Comparison of ENCODE assay signal across 15 cellular contexts in the genomic region with DNA sequence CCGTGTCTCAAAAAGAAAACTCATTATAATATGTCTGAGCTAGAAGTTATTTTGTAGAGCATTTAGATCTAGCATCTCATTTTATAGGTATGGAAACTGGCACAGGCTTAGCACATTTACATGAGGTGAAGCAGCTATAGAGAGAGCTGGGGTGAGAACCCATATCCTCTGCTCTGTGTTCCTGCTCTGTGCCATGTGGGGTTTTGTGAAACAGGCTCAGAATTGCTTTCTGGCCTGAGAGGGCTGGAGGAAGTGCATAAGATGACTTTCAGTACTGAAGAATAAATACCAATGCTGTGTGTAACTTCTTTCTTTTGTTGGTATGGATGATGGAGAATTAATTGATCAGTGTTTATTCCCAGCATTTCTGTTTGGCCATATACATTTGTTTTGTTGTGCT.
DNase-seq lines count a peak whose midpoint lies in the region; ATAC-seq and TF ChIP-seq lines count a peak whose summit lies in the region.
"Had no signal": no experiment of that assay in that cellular context is flagged by ENCODE, and none has a peak within 500 bp of the region (broad histone marks: within the 10 kb centered on the region; RNA-seq: fewer than 3 reads in every experiment).

No MANE protein-coding gene starts in this region.

- TF ChIP-seq EP300 in ovary (IDR thresholded peaks at IDR 0.05) = no peak

- H3K36me3 ChIP-seq in ovary = no peaks in the 10 kb centered on the region
- H3K36me3 ChIP-seq: suprapubic skin had no signal

- DNase-seq in MV-4-11 (lab: John Stamatoyannopoulos, UW) (peak; percentile 27), COLO668 (lab: John Stamatoyannopoulos, UW; ENCODE audit: unreplicated experiment) (no peak), ovary (no peak), mucosa of gallbladder (ENCODE audit: low spot score) (no peak), sciatic nerve (ENCODE audit: low spot score) (no peak)
- DNase-seq: activated CD4-positive, alpha-beta T cell treated with anti-CD3 and anti-CD28 coated beads, Interleukin-2, amount 10 ng/mL, durations not matched to agents 24 days and 14 days; activated effector memory CD4-positive, alpha-beta T cell treated with Interleukin-2 at 50 U/mL for 16 hours; glutamatergic neuron; natural killer cell; PC-3 had no signal

- TF ChIP-seq CTCF in ovary (IDR thresholded peaks at IDR 0.05) = no peak

- no peak for TF ChIP-seq POLR2A in ovary (IDR thresholded peaks at IDR 0.05)

- WGBS in ovary, 3 donors = 94 to 100% (median 100%) methylated on average over 1 of the region's 1 CpG

- no peaks in the 10 kb centered on the region for H3K27me3 ChIP-seq in ovary
- H3K27me3 ChIP-seq: suprapubic skin had no signal

- H3K27ac ChIP-seq in ovary = no peak overlapping the region
- H3K27ac ChIP-seq: HL-60, suprapubic skin had no signal

- intact Hi-C loops in ovary (cut with DNase I) = loop anchor here in 1 of 4 donors (5.0 kb wide), 1 partner anchor 125 kb away; no protein-coding TSS in a partner anchor
- intact Hi-C loops in sciatic nerve (cut with DNase I) = no loop called here

- H3K9me3 ChIP-seq in ovary = no peaks in the 10 kb centered on the region
- H3K9me3 ChIP-seq: suprapubic skin had no signal

- ATAC-seq in GM18519 (IDR thresholded peaks at IDR 0.05; ENCODE audit: low FRiP score, unreplicated experiment) (peak; percentile 60), GM21390 (IDR thresholded peaks at IDR 0.05; ENCODE audit: unreplicated experiment) (peak; percentile 75), HG02943 (IDR thresholded peaks at IDR 0.05; ENCODE audit: low read depth, unreplicated experiment) (peak; percentile 59), sciatic nerve (no peak)
- ATAC-seq: PC-3 had no signal

- no peak overlapping the region for H3K4me3 ChIP-seq in ovary
- H3K4me3 ChIP-seq: suprapubic skin had no signal

- H3K4me1 ChIP-seq in ovary (ENCODE audit: insufficient read depth) = no peaks in the 10 kb centered on the region
- H3K4me1 ChIP-seq: suprapubic skin had no signal
